Comparison of ENCODE assay signal across 1 cellular context in the genomic region with DNA sequence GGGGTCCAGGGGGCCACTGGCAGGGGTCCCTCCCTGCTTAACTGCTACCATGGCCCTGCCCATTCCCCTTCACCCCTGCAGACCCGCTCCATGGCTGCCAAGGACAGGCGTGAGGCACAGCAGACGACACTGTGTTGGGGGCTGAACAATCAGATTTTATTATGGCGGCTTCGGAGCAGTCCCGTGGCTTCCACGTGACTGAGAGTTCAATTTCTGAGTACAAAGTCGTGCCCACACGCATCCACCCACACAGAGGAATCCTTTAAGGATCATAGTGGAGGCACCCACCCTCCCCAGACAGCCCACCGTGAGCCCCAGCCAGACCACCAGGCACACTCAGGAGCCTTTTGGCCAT.
TF ChIP-seq lines count a peak whose summit lies in the region.

No MANE protein-coding gene starts in this region.

TF ChIP-seq in WTC11, 78 proteins besides CTCF, POLR2A, EP300 and RAD21 (continued from another document):
- TF ChIP-seq, protein P1, sequence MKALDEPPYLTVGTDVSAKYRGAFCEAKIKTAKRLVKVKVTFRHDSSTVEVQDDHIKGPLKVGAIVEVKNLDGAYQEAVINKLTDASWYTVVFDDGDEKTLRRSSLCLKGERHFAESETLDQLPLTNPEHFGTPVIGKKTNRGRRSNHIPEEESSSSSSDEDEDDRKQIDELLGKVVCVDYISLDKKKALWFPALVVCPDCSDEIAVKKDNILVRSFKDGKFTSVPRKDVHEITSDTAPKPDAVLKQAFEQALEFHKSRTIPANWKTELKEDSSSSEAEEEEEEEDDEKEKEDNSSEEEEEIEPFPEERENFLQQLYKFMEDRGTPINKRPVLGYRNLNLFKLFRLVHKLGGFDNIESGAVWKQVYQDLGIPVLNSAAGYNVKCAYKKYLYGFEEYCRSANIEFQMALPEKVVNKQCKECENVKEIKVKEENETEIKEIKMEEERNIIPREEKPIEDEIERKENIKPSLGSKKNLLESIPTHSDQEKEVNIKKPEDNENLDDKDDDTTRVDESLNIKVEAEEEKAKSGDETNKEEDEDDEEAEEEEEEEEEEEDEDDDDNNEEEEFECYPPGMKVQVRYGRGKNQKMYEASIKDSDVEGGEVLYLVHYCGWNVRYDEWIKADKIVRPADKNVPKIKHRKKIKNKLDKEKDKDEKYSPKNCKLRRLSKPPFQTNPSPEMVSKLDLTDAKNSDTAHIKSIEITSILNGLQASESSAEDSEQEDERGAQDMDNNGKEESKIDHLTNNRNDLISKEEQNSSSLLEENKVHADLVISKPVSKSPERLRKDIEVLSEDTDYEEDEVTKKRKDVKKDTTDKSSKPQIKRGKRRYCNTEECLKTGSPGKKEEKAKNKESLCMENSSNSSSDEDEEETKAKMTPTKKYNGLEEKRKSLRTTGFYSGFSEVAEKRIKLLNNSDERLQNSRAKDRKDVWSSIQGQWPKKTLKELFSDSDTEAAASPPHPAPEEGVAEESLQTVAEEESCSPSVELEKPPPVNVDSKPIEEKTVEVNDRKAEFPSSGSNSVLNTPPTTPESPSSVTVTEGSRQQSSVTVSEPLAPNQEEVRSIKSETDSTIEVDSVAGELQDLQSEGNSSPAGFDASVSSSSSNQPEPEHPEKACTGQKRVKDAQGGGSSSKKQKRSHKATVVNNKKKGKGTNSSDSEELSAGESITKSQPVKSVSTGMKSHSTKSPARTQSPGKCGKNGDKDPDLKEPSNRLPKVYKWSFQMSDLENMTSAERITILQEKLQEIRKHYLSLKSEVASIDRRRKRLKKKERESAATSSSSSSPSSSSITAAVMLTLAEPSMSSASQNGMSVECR (CRISPR knock-in tag; IDR thresholded peaks at IDR 0.05; ENCODE audit: borderline replicate concordance), result no peak
- TF ChIP-seq NR3C1 (CRISPR knock-in tag; conservative IDR thresholded peaks at IDR 0.05; ENCODE audit: low read depth) (no peak), TP53 (CRISPR knock-in tag; IDR thresholded peaks at IDR 0.05) (no peak), ZNF396 (CRISPR knock-in tag; IDR thresholded peaks at IDR 0.05; ENCODE audit: borderline replicate concordance) (no peak), HMGA2 (CRISPR knock-in tag; IDR thresholded peaks at IDR 0.05) (no peak), ZNF263 (CRISPR knock-in tag; IDR thresholded peaks at IDR 0.05; ENCODE audit: low read depth) (no peak)
- TF ChIP-seq, protein P2, sequence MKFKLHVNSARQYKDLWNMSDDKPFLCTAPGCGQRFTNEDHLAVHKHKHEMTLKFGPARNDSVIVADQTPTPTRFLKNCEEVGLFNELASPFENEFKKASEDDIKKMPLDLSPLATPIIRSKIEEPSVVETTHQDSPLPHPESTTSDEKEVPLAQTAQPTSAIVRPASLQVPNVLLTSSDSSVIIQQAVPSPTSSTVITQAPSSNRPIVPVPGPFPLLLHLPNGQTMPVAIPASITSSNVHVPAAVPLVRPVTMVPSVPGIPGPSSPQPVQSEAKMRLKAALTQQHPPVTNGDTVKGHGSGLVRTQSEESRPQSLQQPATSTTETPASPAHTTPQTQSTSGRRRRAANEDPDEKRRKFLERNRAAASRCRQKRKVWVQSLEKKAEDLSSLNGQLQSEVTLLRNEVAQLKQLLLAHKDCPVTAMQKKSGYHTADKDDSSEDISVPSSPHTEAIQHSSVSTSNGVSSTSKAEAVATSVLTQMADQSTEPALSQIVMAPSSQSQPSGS (CRISPR knock-in tag; IDR thresholded peaks at IDR 0.05; ENCODE audit: borderline replicate concordance, low read depth), result no peak
- TF ChIP-seq, protein P3, sequence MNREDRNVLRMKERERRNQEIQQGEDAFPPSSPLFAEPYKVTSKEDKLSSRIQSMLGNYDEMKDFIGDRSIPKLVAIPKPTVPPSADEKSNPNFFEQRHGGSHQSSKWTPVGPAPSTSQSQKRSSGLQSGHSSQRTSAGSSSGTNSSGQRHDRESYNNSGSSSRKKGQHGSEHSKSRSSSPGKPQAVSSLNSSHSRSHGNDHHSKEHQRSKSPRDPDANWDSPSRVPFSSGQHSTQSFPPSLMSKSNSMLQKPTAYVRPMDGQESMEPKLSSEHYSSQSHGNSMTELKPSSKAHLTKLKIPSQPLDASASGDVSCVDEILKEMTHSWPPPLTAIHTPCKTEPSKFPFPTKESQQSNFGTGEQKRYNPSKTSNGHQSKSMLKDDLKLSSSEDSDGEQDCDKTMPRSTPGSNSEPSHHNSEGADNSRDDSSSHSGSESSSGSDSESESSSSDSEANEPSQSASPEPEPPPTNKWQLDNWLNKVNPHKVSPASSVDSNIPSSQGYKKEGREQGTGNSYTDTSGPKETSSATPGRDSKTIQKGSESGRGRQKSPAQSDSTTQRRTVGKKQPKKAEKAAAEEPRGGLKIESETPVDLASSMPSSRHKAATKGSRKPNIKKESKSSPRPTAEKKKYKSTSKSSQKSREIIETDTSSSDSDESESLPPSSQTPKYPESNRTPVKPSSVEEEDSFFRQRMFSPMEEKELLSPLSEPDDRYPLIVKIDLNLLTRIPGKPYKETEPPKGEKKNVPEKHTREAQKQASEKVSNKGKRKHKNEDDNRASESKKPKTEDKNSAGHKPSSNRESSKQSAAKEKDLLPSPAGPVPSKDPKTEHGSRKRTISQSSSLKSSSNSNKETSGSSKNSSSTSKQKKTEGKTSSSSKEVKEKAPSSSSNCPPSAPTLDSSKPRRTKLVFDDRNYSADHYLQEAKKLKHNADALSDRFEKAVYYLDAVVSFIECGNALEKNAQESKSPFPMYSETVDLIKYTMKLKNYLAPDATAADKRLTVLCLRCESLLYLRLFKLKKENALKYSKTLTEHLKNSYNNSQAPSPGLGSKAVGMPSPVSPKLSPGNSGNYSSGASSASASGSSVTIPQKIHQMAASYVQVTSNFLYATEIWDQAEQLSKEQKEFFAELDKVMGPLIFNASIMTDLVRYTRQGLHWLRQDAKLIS (CRISPR knock-in tag; IDR thresholded peaks at IDR 0.05; ENCODE audit: borderline replicate concordance), result no peak
- TF ChIP-seq, protein P4, sequence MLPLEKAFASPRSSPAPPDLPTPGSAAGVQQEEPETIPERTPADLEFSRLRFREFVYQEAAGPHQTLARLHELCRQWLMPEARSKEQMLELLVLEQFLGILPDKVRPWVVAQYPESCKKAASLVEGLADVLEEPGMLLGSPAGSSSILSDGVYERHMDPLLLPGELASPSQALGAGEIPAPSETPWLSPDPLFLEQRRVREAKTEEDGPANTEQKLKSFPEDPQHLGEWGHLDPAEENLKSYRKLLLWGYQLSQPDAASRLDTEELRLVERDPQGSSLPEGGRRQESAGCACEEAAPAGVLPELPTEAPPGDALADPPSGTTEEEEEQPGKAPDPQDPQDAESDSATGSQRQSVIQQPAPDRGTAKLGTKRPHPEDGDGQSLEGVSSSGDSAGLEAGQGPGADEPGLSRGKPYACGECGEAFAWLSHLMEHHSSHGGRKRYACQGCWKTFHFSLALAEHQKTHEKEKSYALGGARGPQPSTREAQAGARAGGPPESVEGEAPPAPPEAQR (CRISPR knock-in tag; IDR thresholded peaks at IDR 0.05), result no peak
